In genomic region chr1:56931686-56932085, GRCh38 we compare ENCODE assay signal across 19 cellular contexts.
DNase-seq lines count a peak whose midpoint lies in the region; ATAC-seq lines count a peak whose summit lies in the region.
"Had no signal": no experiment of that assay in that cellular context is flagged by ENCODE, and none has a peak within 500 bp of the region (broad histone marks: within the 10 kb centered on the region; RNA-seq: fewer than 3 reads in every experiment).

No MANE protein-coding gene starts in this region.

- DNase-seq in DMS 273 (lab: John Stamatoyannopoulos, UW; ENCODE audit: unreplicated experiment): peak; percentile 18
- DNase-seq in DMS 273 treated with DMSO at 0.1 percent for 48 hours (lab: John Stamatoyannopoulos, UW): no peak
- peak; percentile 72 to 94 for DNase-seq in cerebellar nuclear complex (lab: John Stamatoyannopoulos, UW)
- peak; percentile 28 for DNase-seq in iPS-NIHi7 (ENCODE audit: extremely low spot score)
- DNase-seq in pons (ENCODE audit: low spot score): peak; percentile 37
- DNase-seq in NCI-H748 (lab: John Stamatoyannopoulos, UW; ENCODE audit: unreplicated experiment): no peak
- no peak for DNase-seq in globus pallidus (ENCODE audit: low spot score)
- DNase-seq: AML-193; Caco-2; CD4-positive, alpha-beta T cell; DND-41; EL; H7; HFFc6; IMR-90 had no signal

- ATAC-seq in HG03439 (IDR thresholded peaks at IDR 0.05; ENCODE audit: unreplicated experiment): no peak
- ATAC-seq: A549, GM23338, HCT116 had no signal

Comparison
In these comparisons a context has a peak if more than half of its experiments do, and no peak if none do; other contexts are left out.
1. DNase-seq: peak in DMS 273 (single experiment), cerebellar nuclear complex (2 of 2), iPS-NIHi7 (single experiment) and pons (single experiment); none in DMS 273 treated with DMSO at 0.1 percent for 48 hours (single experiment), NCI-H748 (single experiment) and globus pallidus (single experiment).